In the genomic region with DNA sequence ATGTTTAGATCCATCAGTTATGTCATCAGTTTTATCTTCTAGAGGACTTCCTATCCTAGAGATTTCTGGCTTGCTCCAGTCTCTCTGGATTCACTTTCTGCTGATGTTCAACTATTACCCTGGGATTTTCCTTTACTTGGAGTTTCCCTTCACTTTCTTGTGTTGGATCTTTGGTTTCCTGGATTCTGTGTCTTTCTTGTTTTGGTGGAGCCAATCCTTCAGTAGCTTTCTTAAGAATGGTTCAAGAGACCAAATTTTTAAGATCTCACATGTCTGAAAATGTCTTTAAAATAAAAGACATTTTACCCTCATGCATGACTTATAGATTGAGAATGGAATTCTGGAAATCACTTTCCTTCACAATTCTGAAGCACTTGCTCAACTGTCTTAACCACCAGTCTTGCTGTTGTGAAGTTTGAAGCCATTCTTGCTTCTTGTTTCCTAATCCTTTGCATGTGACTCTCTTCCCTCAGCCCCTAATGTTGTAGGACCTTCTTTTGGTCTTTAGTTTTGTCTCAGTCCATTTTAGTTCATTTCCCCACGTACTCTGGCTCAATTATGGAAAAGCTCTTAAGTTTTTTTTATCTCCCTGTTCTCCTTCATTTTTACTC, we compare ENCODE assay signal across 1 cellular context.
A peak's percentile ranks its signal among the peaks of the same experiment; 100 is the strongest.
TF ChIP-seq lines count a peak whose summit lies in the region.

No MANE protein-coding gene starts in this region.

TF ChIP-seq in IMR-90, 13 proteins besides CTCF, POLR2A, EP300 and RAD21:
- TF ChIP-seq CHD1 (IDR thresholded peaks at IDR 0.05; ENCODE audit: low read depth, low read length) (no peak), CEBPB (IDR thresholded peaks at IDR 0.05; ENCODE audit: low read depth, low read length) (peak; percentile 64), RCOR1 (IDR thresholded peaks at IDR 0.05; ENCODE audit: insufficient replicate concordance, low read length) (peak; percentile 72), BHLHE40 (IDR thresholded peaks at IDR 0.05; ENCODE audit: low read depth, low read length) (0 out of 2 replicates have a peak, but pooled peaks have one; percentile 6)
- TF ChIP-seq, protein P1, sequence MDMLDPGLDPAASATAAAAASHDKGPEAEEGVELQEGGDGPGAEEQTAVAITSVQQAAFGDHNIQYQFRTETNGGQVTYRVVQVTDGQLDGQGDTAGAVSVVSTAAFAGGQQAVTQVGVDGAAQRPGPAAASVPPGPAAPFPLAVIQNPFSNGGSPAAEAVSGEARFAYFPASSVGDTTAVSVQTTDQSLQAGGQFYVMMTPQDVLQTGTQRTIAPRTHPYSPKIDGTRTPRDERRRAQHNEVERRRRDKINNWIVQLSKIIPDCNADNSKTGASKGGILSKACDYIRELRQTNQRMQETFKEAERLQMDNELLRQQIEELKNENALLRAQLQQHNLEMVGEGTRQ (IDR thresholded peaks at IDR 0.05; ENCODE audit: low read depth, low read length), result no peak
TF ChIP-seq in IMR-90: peak in this region for 3.
